ENCODE assay signal across 1 cellular context in genomic region chr1:85581138-85581801, GRCh38.
TF ChIP-seq lines count a peak whose summit lies in the region.

No MANE protein-coding gene starts in this region.

TF ChIP-seq in K562, 482 proteins besides CTCF, POLR2A, EP300 and RAD21 (continued from another document and continues in another):
- TF ChIP-seq CREB3L1 (IDR thresholded peaks at IDR 0.05; ENCODE audit: borderline replicate concordance, low read depth): 0 out of 2 replicates have a peak, but pooled peaks have one; percentile 19
- peak; percentile 46 for TF ChIP-seq CCNT2 (IDR thresholded peaks at IDR 0.05; ENCODE audit: borderline replicate concordance, extremely low read depth, insufficient read length, low read depth, low read length)
- TF ChIP-seq SIRT6 (IDR thresholded peaks at IDR 0.05; ENCODE audit: low read depth, low read length): no peak
- peak; percentile 85 for TF ChIP-seq MGA (IDR thresholded peaks at IDR 0.05)
- 0 out of 4 replicates have a peak, but pooled peaks of 1 of the 2 experiments have one; percentile 20 for TF ChIP-seq TBL1XR1 (IDR thresholded peaks at IDR 0.05; ENCODE audit: low read length in 2 of 2)
- peak; percentile 39; the same call in 1 of the 2 replicates for TF ChIP-seq ZBTB33 (CRISPR knock-in tag; IDR thresholded peaks at IDR 0.05)
- peak; percentile 84; the same call in 1 of the 2 replicates for TF ChIP-seq ZC3H4 (CRISPR knock-in tag; IDR thresholded peaks at IDR 0.05; ENCODE audit: borderline replicate concordance)
- TF ChIP-seq CHD1 (IDR thresholded peaks at IDR 0.05; ENCODE audit: low read length): peak; percentile 9
- TF ChIP-seq TFAP4 (CRISPR knock-in tag; IDR thresholded peaks at IDR 0.05; ENCODE audit: borderline replicate concordance): peak; percentile 88
- TF ChIP-seq JUND (IDR thresholded peaks at IDR 0.05; ENCODE audit: borderline replicate concordance, low read depth, low read length): 0 out of 2 replicates have a peak, but pooled peaks have one; percentile 4
- no peak for TF ChIP-seq JUND (tag; IDR thresholded peaks at IDR 0.05; ENCODE audit: borderline replicate concordance, low read depth, low read length)
- no peak for TF ChIP-seq ETV6 (IDR thresholded peaks at IDR 0.05; ENCODE audit: borderline replicate concordance in 1 of 2, low read depth in 2 of 2, low read length in 1 of 2)
- TF ChIP-seq ETV6 (CRISPR knock-in tag; IDR thresholded peaks at IDR 0.05; ENCODE audit: borderline replicate concordance): peak; percentile 87
- TF ChIP-seq L3MBTL2 (IDR thresholded peaks at IDR 0.05): peak; percentile 52; the same call in 1 of the 2 replicates
- peak; percentile 35 for TF ChIP-seq PHF20 (IDR thresholded peaks at IDR 0.05; ENCODE audit: partially characterized antibody)
- no peak for TF ChIP-seq STAT5B (CRISPR knock-in tag; IDR thresholded peaks at IDR 0.05)
- peak; percentile 96 for TF ChIP-seq CTCFL (IDR thresholded peaks at IDR 0.05; ENCODE audit: borderline replicate concordance, insufficient read depth, low read depth, low read length, poor library complexity, severe bottlenecking)
- TF ChIP-seq ZNF263 (CRISPR knock-in tag; IDR thresholded peaks at IDR 0.05; ENCODE audit: borderline replicate concordance): peak; percentile 28; the same call in 1 of the 2 replicates
- TF ChIP-seq GABPB2 (CRISPR knock-in tag; conservative IDR thresholded peaks at IDR 0.05): no peak
- peak; percentile 90 for TF ChIP-seq ZNF444 (CRISPR knock-in tag; IDR thresholded peaks at IDR 0.05)
- TF ChIP-seq POLR2G (IDR thresholded peaks at IDR 0.05; ENCODE audit: low read depth, low read length): peak; percentile 72
- peak; percentile 64 for TF ChIP-seq NBN (IDR thresholded peaks at IDR 0.05; ENCODE audit: low read depth)
- 0 out of 2 replicates have a peak, but pooled peaks have one; percentile 33 for TF ChIP-seq ZNF224 (CRISPR knock-in tag; IDR thresholded peaks at IDR 0.05)
- peak; percentile 68; the same call in 1 of the 2 replicates for TF ChIP-seq ETV5 (CRISPR knock-in tag; IDR thresholded peaks at IDR 0.05; ENCODE audit: low read depth)
- 0 out of 2 replicates have a peak, but pooled peaks have one; percentile 33 for TF ChIP-seq MYNN (IDR thresholded peaks at IDR 0.05)
- TF ChIP-seq MYNN (CRISPR knock-in tag; IDR thresholded peaks at IDR 0.05): no peak
- peak; percentile 67 for TF ChIP-seq RBM22 (IDR thresholded peaks at IDR 0.05; ENCODE audit: low read depth, low read length, poor library complexity, severe bottlenecking)
- TF ChIP-seq HDGF (IDR thresholded peaks at IDR 0.05): no peak
- TF ChIP-seq ZNF121 (CRISPR knock-in tag; conservative IDR thresholded peaks at IDR 0.05): no peak
- TF ChIP-seq MNT (conservative IDR thresholded peaks at IDR 0.05): no peak
- TF ChIP-seq SP1 (CRISPR knock-in tag; IDR thresholded peaks at IDR 0.05): peak; percentile 63
- TF ChIP-seq VEZF1 (CRISPR knock-in tag; IDR thresholded peaks at IDR 0.05): peak; percentile 45
- TF ChIP-seq E2F6 (IDR thresholded peaks at IDR 0.05; ENCODE audit: borderline replicate concordance in 1 of 2, extremely low read depth in 1 of 2, insufficient read depth in 1 of 2, insufficient read length in 1 of 2, low read depth in 1 of 2, low read length in 1 of 2, poor library complexity in 1 of 2, severe bottlenecking in 1 of 2): peak; percentile 22 to 95
- TF ChIP-seq SMAD2 (IDR thresholded peaks at IDR 0.05; ENCODE audit: low read depth, low read length): no peak
- TF ChIP-seq JUNB (CRISPR knock-in tag; conservative IDR thresholded peaks at IDR 0.05): no peak
- TF ChIP-seq ZBTB7A (IDR thresholded peaks at IDR 0.05; ENCODE audit: borderline replicate concordance, control insufficient read depth, low read depth, low read length): peak; percentile 59; the same call in 1 of the 2 replicates
- TF ChIP-seq DPF2 (IDR thresholded peaks at IDR 0.05): 0 out of 2 replicates have a peak, but pooled peaks have one; percentile 14
